1 cellular context compared by ENCODE assay signal in the genomic region with DNA sequence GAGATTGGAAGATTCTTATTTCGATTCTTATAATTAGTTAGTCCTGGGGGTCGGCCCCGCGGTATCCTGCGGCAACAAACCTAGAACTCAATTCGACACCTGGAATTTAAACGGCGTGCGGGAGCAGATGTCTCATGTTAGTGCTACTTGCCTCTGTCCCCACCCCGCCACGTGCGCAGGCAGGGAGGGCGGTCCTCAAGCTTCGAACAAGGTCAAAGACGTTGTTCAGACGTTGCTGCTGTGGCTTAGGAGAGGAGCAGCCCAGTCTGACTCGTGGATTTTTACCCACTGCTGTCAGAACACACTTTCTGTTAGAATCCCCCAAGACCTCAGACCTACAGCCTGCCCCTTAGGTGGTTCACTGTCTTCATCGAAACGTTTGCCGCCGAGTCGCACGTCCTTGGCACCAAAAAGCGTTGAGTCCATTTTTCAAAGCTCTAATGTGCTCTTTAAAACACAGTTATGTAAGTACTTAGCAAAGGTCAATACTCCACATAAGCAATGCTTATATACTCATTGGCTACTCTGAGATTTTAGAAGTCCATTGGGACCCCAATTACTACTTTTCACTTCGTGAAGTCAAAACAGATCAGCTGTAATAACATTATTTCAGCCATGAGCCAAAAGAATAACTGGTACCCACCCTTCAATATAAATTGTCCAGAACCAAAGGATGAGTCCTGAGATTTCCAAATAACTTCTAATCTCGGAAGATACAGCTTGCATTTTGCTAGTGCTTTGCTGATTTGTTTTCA.
TF ChIP-seq lines count a peak whose summit lies in the region.

No MANE protein-coding gene starts in this region.

TF ChIP-seq in endothelial cell of umbilical vein, 7 proteins besides CTCF, POLR2A, EP300 and RAD21:
- TF ChIP-seq, protein P1, sequence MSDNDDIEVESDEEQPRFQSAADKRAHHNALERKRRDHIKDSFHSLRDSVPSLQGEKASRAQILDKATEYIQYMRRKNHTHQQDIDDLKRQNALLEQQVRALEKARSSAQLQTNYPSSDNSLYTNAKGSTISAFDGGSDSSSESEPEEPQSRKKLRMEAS (IDR thresholded peaks at IDR 0.05; ENCODE audit: insufficient read depth, insufficient read length): peak; percentile 95
- TF ChIP-seq FOS (IDR thresholded peaks at IDR 0.05; ENCODE audit: borderline replicate concordance, insufficient read depth, low read length) (no peak), GATA2 (IDR thresholded peaks at IDR 0.05; ENCODE audit: insufficient read depth, insufficient read length, low read depth, low read length) (no peak), EZH2 (IDR thresholded peaks at IDR 0.05; ENCODE audit: borderline replicate concordance, low read depth, low read length, severe bottlenecking) (no peak), MYC (IDR thresholded peaks at IDR 0.05; ENCODE audit: low read depth, low read length) (peak; percentile 96), POLR2AphosphoS5 (IDR thresholded peaks at IDR 0.05; ENCODE audit: insufficient read depth, low read depth, low read length) (peak; percentile 65), JUN (IDR thresholded peaks at IDR 0.05; ENCODE audit: borderline replicate concordance, insufficient read depth, insufficient read length, low read depth) (no peak)
